ENCODE assay signal across 1 cellular context in the genomic region with DNA sequence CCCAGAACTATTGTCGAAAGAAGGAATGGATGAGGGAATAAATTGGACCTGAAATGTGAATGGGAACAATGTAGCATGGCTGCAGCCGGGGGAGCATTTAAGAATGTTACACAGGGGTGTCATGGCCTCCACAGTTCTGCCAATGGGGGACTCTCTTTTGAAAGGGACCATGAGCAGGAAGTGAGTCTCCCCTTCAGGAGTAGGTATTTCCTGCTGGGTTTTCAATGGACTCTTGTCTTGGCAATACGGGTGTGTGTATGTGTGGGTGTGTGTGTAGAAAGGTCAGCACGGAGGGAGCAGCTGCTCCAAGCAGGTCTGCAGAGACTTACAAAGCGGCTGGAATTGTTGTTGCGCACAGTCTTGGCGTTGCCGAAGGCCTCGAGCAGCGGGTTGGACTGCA.
TF ChIP-seq lines count a peak whose summit lies in the region.

No MANE protein-coding gene starts in this region.

TF ChIP-seq in K562, 482 proteins besides CTCF, POLR2A, EP300 and RAD21 (continued from another document and continues in another):
- TF ChIP-seq SFPQ (IDR thresholded peaks at IDR 0.05; ENCODE audit: low read depth, low read length) = no peak
- peak; percentile 100 for TF ChIP-seq THRAP3 (IDR thresholded peaks at IDR 0.05; ENCODE audit: borderline replicate concordance)
- peak; percentile 66; the same call in 1 of the 2 replicates for TF ChIP-seq XRCC5 (IDR thresholded peaks at IDR 0.05; ENCODE audit: low read depth, low read length)
- peak; percentile 57; the same call in 1 of the 2 replicates for TF ChIP-seq CREM (IDR thresholded peaks at IDR 0.05; ENCODE audit: low read depth)
- TF ChIP-seq, protein P1, sequence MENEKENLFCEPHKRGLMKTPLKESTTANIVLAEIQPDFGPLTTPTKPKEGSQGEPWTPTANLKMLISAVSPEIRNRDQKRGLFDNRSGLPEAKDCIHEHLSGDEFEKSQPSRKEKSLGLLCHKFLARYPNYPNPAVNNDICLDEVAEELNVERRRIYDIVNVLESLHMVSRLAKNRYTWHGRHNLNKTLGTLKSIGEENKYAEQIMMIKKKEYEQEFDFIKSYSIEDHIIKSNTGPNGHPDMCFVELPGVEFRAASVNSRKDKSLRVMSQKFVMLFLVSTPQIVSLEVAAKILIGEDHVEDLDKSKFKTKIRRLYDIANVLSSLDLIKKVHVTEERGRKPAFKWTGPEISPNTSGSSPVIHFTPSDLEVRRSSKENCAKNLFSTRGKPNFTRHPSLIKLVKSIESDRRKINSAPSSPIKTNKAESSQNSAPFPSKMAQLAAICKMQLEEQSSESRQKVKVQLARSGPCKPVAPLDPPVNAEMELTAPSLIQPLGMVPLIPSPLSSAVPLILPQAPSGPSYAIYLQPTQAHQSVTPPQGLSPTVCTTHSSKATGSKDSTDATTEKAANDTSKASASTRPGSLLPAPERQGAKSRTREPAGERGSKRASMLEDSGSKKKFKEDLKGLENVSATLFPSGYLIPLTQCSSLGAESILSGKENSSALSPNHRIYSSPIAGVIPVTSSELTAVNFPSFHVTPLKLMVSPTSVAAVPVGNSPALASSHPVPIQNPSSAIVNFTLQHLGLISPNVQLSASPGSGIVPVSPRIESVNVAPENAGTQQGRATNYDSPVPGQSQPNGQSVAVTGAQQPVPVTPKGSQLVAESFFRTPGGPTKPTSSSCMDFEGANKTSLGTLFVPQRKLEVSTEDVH (IDR thresholded peaks at IDR 0.05; ENCODE audit: low read depth, partially characterized antibody) = peak; percentile 53
- TF ChIP-seq ZSCAN32 (CRISPR knock-in tag; IDR thresholded peaks at IDR 0.05) = no peak
- no peak for TF ChIP-seq MXI1 (IDR thresholded peaks at IDR 0.05; ENCODE audit: low read depth, low read length)
- TF ChIP-seq TEAD2 (tag; IDR thresholded peaks at IDR 0.05) = no peak
- TF ChIP-seq RBM34 (IDR thresholded peaks at IDR 0.05; ENCODE audit: borderline replicate concordance, insufficient read depth, low read length) = no peak
- TF ChIP-seq HSF4 (CRISPR knock-in tag; IDR thresholded peaks at IDR 0.05; ENCODE audit: borderline replicate concordance) = no peak
- TF ChIP-seq, protein P2, sequence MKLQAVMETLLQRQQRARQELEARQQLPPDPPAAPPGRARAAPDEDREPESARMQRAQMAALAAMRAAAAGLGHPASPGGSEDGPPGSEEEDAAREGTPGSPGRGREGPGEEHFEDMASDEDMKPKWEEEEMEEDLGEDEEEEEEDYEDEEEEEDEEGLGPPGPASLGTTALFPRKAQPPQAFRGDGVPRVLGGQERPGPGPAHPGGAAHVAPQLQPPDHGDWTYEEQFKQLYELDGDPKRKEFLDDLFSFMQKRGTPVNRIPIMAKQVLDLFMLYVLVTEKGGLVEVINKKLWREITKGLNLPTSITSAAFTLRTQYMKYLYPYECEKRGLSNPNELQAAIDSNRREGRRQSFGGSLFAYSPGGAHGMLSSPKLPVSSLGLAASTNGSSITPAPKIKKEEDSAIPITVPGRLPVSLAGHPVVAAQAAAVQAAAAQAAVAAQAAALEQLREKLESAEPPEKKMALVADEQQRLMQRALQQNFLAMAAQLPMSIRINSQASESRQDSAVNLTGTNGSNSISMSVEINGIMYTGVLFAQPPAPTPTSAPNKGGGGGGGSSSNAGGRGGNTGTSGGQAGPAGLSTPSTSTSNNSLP (IDR thresholded peaks at IDR 0.05; ENCODE audit: borderline replicate concordance, low read depth, low read length) = no peak
- TF ChIP-seq MED1 (CRISPR knock-in tag; IDR thresholded peaks at IDR 0.05; ENCODE audit: borderline replicate concordance) = no peak
- TF ChIP-seq GABPA (tag; conservative IDR thresholded peaks at IDR 0.05; ENCODE audit: low read depth) = peak; percentile 87
- TF ChIP-seq ARID4B (CRISPR knock-in tag; IDR thresholded peaks at IDR 0.05) = 0 out of 2 replicates have a peak, but pooled peaks have one; percentile 43
- no peak; the same call in 1 of the 2 replicates for TF ChIP-seq NCOR1 (IDR thresholded peaks at IDR 0.05)
- TF ChIP-seq TBL1XR1 (IDR thresholded peaks at IDR 0.05; ENCODE audit: low read length in 2 of 2) = peak in 1 of 2 experiments; percentile 83; a peak in 2 of 4 replicates
- no peak for TF ChIP-seq SLC30A9 (CRISPR knock-in tag; IDR thresholded peaks at IDR 0.05)
- TF ChIP-seq YY1 (IDR thresholded peaks at IDR 0.05; ENCODE audit: borderline replicate concordance in 1 of 3, control insufficient read depth in 1 of 3, extremely low read depth in 1 of 3, insufficient read depth in 3 of 3, insufficient read length in 1 of 3, insufficient replicate concordance in 2 of 3, low read depth in 1 of 3, low read length in 2 of 3) = peak; percentile 76 to 99 (median 91)
- TF ChIP-seq CREB3 (tag; conservative IDR thresholded peaks at IDR 0.05; ENCODE audit: low read depth) = no peak
- no peak for TF ChIP-seq PRPF4 (IDR thresholded peaks at IDR 0.05; ENCODE audit: insufficient read depth, low read depth, low read length, poor library complexity, severe bottlenecking)
- TF ChIP-seq HDGF (IDR thresholded peaks at IDR 0.05) = no peak
- TF ChIP-seq STAG1 (CRISPR knock-in tag; IDR thresholded peaks at IDR 0.05; ENCODE audit: borderline replicate concordance) = no peak
- TF ChIP-seq KLF16 (IDR thresholded peaks at IDR 0.05) = no peak
- no peak for TF ChIP-seq COPS2 (conservative IDR thresholded peaks at IDR 0.05)
- no peak for TF ChIP-seq SREBF2 (CRISPR knock-in tag; IDR thresholded peaks at IDR 0.05)
- no peak for TF ChIP-seq ZNF830 (CRISPR knock-in tag; IDR thresholded peaks at IDR 0.05)
- TF ChIP-seq, protein P3, sequence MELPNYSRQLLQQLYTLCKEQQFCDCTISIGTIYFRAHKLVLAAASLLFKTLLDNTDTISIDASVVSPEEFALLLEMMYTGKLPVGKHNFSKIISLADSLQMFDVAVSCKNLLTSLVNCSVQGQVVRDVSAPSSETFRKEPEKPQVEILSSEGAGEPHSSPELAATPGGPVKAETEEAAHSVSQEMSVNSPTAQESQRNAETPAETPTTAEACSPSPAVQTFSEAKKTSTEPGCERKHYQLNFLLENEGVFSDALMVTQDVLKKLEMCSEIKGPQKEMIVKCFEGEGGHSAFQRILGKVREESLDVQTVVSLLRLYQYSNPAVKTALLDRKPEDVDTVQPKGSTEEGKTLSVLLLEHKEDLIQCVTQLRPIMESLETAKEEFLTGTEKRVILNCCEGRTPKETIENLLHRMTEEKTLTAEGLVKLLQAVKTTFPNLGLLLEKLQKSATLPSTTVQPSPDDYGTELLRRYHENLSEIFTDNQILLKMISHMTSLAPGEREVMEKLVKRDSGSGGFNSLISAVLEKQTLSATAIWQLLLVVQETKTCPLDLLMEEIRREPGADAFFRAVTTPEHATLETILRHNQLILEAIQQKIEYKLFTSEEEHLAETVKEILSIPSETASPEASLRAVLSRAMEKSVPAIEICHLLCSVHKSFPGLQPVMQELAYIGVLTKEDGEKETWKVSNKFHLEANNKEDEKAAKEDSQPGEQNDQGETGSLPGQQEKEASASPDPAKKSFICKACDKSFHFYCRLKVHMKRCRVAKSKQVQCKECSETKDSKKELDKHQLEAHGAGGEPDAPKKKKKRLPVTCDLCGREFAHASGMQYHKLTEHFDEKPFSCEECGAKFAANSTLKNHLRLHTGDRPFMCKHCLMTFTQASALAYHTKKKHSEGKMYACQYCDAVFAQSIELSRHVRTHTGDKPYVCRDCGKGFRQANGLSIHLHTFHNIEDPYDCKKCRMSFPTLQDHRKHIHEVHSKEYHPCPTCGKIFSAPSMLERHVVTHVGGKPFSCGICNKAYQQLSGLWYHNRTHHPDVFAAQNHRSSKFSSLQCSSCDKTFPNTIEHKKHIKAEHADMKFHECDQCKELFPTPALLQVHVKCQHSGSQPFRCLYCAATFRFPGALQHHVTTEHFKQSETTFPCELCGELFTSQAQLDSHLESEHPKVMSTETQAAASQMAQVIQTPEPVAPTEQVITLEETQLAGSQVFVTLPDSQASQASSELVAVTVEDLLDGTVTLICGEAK (IDR thresholded peaks at IDR 0.05) = peak; percentile 97
- TF ChIP-seq, protein P3 (CRISPR knock-in tag; IDR thresholded peaks at IDR 0.05) = no peak
- no peak for TF ChIP-seq ZNF12 (CRISPR knock-in tag; IDR thresholded peaks at IDR 0.05)
- TF ChIP-seq KDM1A (IDR thresholded peaks at IDR 0.05) = no peak
- TF ChIP-seq RNF2 (IDR thresholded peaks at IDR 0.05) = no peak; the same call in 1 of the 2 replicates
- TF ChIP-seq MBD2 (IDR thresholded peaks at IDR 0.05; ENCODE audit: borderline replicate concordance, low read depth) = peak; percentile 53
- TF ChIP-seq, protein P4, sequence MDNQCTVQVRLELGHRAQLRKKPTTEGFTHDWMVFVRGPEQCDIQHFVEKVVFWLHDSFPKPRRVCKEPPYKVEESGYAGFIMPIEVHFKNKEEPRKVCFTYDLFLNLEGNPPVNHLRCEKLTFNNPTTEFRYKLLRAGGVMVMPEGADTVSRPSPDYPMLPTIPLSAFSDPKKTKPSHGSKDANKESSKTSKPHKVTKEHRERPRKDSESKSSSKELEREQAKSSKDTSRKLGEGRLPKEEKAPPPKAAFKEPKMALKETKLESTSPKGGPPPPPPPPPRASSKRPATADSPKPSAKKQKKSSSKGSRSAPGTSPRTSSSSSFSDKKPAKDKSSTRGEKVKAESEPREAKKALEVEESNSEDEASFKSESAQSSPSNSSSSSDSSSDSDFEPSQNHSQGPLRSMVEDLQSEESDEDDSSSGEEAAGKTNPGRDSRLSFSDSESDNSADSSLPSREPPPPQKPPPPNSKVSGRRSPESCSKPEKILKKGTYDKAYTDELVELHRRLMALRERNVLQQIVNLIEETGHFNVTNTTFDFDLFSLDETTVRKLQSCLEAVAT (IDR thresholded peaks at IDR 0.05) = 0 out of 4 replicates have a peak, but pooled peaks of 1 of the 2 experiments have one; percentile 47
